9 cellular contexts compared by ENCODE assay signal in the genomic region with DNA sequence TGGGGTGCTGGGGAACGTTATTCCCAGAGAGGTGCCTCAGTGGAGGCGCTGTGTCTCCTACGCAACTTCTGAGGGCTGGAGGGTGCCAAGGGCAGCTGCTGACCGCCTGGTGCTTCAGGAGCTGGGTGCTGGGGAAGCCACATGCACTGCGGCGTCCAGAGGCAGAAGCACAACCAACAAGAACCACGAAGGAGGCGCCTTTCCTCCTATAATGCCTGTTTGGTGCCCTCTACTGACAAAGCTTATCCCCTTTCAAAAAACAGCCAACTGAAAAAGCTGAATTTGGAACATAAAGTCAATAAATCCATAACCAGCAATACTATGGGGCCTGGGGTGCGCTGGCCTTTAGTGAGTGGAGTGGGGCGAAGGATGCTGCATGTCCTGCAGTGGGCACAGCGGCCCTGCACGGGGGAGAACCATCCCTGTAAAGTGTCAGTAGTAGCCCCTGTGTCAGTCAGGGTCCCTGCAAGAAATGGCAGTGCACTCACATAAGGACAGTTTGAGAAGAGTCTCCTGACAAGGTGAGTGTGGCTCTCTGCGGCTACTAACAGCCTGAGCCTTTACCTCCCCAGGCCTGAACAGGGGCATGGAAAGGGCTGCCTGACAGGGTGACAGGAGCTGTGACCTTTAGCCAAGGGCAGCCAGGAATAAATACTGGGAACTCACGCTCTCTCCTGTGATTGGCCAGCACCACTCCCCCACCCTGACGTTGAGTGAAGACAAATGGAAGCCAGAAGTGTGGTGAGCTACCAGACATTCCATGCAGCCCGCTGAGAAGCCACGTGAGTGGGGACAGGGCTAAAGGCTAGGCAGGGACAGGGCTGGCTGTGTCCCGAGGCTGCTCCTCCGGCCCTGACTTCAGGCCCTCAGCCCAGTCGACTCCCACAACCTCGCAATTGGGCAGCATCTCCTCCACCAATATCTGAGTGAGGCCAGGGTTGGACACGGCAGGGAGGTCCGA. TPM values are rescaled to one million over a fixed set of nuclear protein-coding genes. Genes with fewer than 3 reads are reported as not detected.
DNase-seq lines count a peak whose midpoint lies in the region; ATAC-seq and TF ChIP-seq lines count a peak whose summit lies in the region.
"Had no signal": no experiment of that assay in that cellular context is flagged by ENCODE, and none has a peak within 500 bp of the region (broad histone marks: within the 10 kb centered on the region; RNA-seq: fewer than 3 reads in every experiment).

No MANE protein-coding gene starts in this region.

- H3K4me3 ChIP-seq in RWPE2 (ENCODE audit: severe bottlenecking) (no peak overlapping the region), fibroblast of pulmonary artery (replicated peaks; ENCODE audit: low read depth, low read length) (no peak overlapping the region)

- no peaks in the 10 kb centered on the region for H3K9me3 ChIP-seq in RWPE2 (ENCODE audit: severe bottlenecking)

- intact Hi-C loops in activated CD4-positive, alpha-beta memory T cell treated with anti-CD3 and anti-CD28 coated beads for 36 hours (cut with micrococcal nuclease): no loop called here
- intact Hi-C loops in natural killer cell (cut with micrococcal nuclease): no loop called here

- no peak overlapping the region for H3K27ac ChIP-seq in RWPE2 (ENCODE audit: poor library complexity, severe bottlenecking)

- no peaks in the 10 kb centered on the region for H3K4me1 ChIP-seq in RWPE2 (ENCODE audit: insufficient read depth, poor library complexity, severe bottlenecking)

- POLR2A ChIA-PET in activated CD4-positive, alpha-beta memory T cell treated with anti-CD3 and anti-CD28 coated beads, Interleukin-2, amount 10 ng/mL, durations not matched to agents 7 days and 5 days (lab: Charles Lee): interaction anchor here (0.9 to 1.9 kb wide), 2 partner anchors 104 to 110 kb away, joined by 3 to 7 read pairs; no protein-coding TSS in a partner anchor
- POLR2A ChIA-PET in activated CD4-positive, alpha-beta memory T cell treated with anti-CD3 and anti-CD28 coated beads for 36 hours (lab: Charles Lee): interaction anchor here (0.6 kb wide), 1 partner anchor 215 kb away, joined by 3 read pairs; no protein-coding TSS in a partner anchor

- H3K27ac Mint-ChIP-seq in activated CD4-positive, alpha-beta memory T cell treated with anti-CD3 and anti-CD28 coated beads, Interleukin-2, amount 10 ng/mL, durations not matched to agents 7 days and 5 days: no peak overlapping the region
- no peak overlapping the region for H3K27ac Mint-ChIP-seq in activated CD4-positive, alpha-beta memory T cell treated with anti-CD3 and anti-CD28 coated beads for 36 hours
- H3K27ac Mint-ChIP-seq in natural killer cell: peak overlapping the region in 1 of 2 donors; percentile 29

- H3K27me3 ChIP-seq in RWPE2 (ENCODE audit: insufficient read depth, poor library complexity, severe bottlenecking): no peaks in the 10 kb centered on the region

- no peaks in the 10 kb centered on the region for H3K27me3 Mint-ChIP-seq in activated CD4-positive, alpha-beta memory T cell treated with anti-CD3 and anti-CD28 coated beads, Interleukin-2, amount 10 ng/mL, durations not matched to agents 7 days and 5 days
- H3K27me3 Mint-ChIP-seq in activated CD4-positive, alpha-beta memory T cell treated with anti-CD3 and anti-CD28 coated beads for 36 hours: no peaks in the 10 kb centered on the region
- H3K27me3 Mint-ChIP-seq in natural killer cell (ENCODE audit: low read depth in 2 of 2): no peaks in the 10 kb centered on the region

- CTCF ChIA-PET in activated CD4-positive, alpha-beta memory T cell treated with anti-CD3 and anti-CD28 coated beads, Interleukin-2, amount 10 ng/mL, durations not matched to agents 7 days and 5 days (lab: Charles Lee): interaction anchor here (0.7 to 1.7 kb wide), 7 partner anchors 8 to 124 kb away, joined by 3 to 6 read pairs (median 3); a partner anchor contains a TSS
- CTCF ChIA-PET in activated CD4-positive, alpha-beta memory T cell treated with anti-CD3 and anti-CD28 coated beads for 36 hours (lab: Charles Lee): interaction anchor here (1.0 to 1.9 kb wide), 3 partner anchors 8 to 95 kb away, joined by 3 to 6 read pairs (median 3); a partner anchor contains a TSS

- no peak overlapping the region for H3K4me3 Mint-ChIP-seq in activated CD4-positive, alpha-beta memory T cell treated with anti-CD3 and anti-CD28 coated beads, Interleukin-2, amount 10 ng/mL, durations not matched to agents 7 days and 5 days
- H3K4me3 Mint-ChIP-seq in activated CD4-positive, alpha-beta memory T cell treated with anti-CD3 and anti-CD28 coated beads for 36 hours: no peak overlapping the region
- no peak overlapping the region for H3K4me3 Mint-ChIP-seq in natural killer cell

- H3K36me3 ChIP-seq in RWPE2 (ENCODE audit: low read depth): peaks cover 23% of the 10 kb centered on the region

- TF ChIP-seq CTCF in RWPE2 (IDR thresholded peaks at IDR 0.05; ENCODE audit: poor library complexity, severe bottlenecking): peak; percentile 57
- peak; percentile 40 for TF ChIP-seq CTCF in fibroblast of pulmonary artery (IDR thresholded peaks at IDR 0.05; ENCODE audit: low read length, missing control alignments)
- no peak for TF ChIP-seq CTCF in GM20000 (IDR thresholded peaks at IDR 0.05; ENCODE audit: extremely low read depth, missing control alignments)
- no peak for TF ChIP-seq CTCF in natural killer cell (IDR thresholded peaks at IDR 0.05)

- peaks cover 40% of the 10 kb centered on the region for H3K36me3 Mint-ChIP-seq in activated CD4-positive, alpha-beta memory T cell treated with anti-CD3 and anti-CD28 coated beads, Interleukin-2, amount 10 ng/mL, durations not matched to agents 7 days and 5 days (ENCODE audit: low read depth)
- peaks cover 20% of the 10 kb centered on the region for H3K36me3 Mint-ChIP-seq in activated CD4-positive, alpha-beta memory T cell treated with anti-CD3 and anti-CD28 coated beads for 36 hours
- H3K36me3 Mint-ChIP-seq in natural killer cell: no peaks in the 10 kb centered on the region

- peak; percentile 33 for DNase-seq in activated CD4-positive, alpha-beta memory T cell treated with anti-CD3 and anti-CD28 coated beads, Interleukin-2, amount 10 ng/mL, durations not matched to agents 7 days and 5 days
- DNase-seq in activated CD4-positive, alpha-beta memory T cell treated with anti-CD3 and anti-CD28 coated beads for 36 hours: no peak
- DNase-seq in RWPE2 (ENCODE audit: low spot score) (no peak), fibroblast of pulmonary artery (ENCODE audit: low read depth) (peak; percentile 52), superior temporal gyrus (ENCODE audit: extremely low spot score) (peak; percentile 31), GM20000 (ENCODE audit: low spot score) (no peak), natural killer cell (no peak)
- no peak for DNase-seq in stimulated activated naive CD8-positive, alpha-beta T cell treated with anti-CD3 and anti-CD28 coated beads, Interleukin-15, Interleukin-2, amounts not matched to agents 100 U/mL and 50 U/mL, for 24 hours
- DNase-seq: NCI-H524 treated with DMSO at 0.1 percent for 48 hours had no signal

- no peak for ATAC-seq in RWPE2 (ENCODE audit: low read depth)
- no peak for ATAC-seq in stimulated activated naive CD8-positive, alpha-beta T cell treated with anti-CD3 and anti-CD28 coated beads, Interleukin-15, Interleukin-2, amounts not matched to agents 100 U/mL and 50 U/mL, for 24 hours
- ATAC-seq in natural killer cell: no peak

- peaks cover 37% of the 10 kb centered on the region for H3K4me1 Mint-ChIP-seq in activated CD4-positive, alpha-beta memory T cell treated with anti-CD3 and anti-CD28 coated beads, Interleukin-2, amount 10 ng/mL, durations not matched to agents 7 days and 5 days
- H3K4me1 Mint-ChIP-seq in activated CD4-positive, alpha-beta memory T cell treated with anti-CD3 and anti-CD28 coated beads for 36 hours (ENCODE audit: low read depth): peaks cover 22% of the 10 kb centered on the region
- H3K4me1 Mint-ChIP-seq in natural killer cell: peaks cover 9 to 25% of the 10 kb centered on the region in 2 donors

- H3K9me3 Mint-ChIP-seq in activated CD4-positive, alpha-beta memory T cell treated with anti-CD3 and anti-CD28 coated beads, Interleukin-2, amount 10 ng/mL, durations not matched to agents 7 days and 5 days: no peaks in the 10 kb centered on the region
- no peaks in the 10 kb centered on the region for H3K9me3 Mint-ChIP-seq in activated CD4-positive, alpha-beta memory T cell treated with anti-CD3 and anti-CD28 coated beads for 36 hours
- H3K9me3 Mint-ChIP-seq in natural killer cell: no peaks in the 10 kb centered on the region

RNA-seq across cellular contexts. Expression of a gene that starts 4.5 kb away (rescaled TPM):
- 1 to 10 TPM; 4.3 to 5.4 TPM for total RNA-seq in activated CD4-positive, alpha-beta memory T cell treated with anti-CD3 and anti-CD28 coated beads, Interleukin-2, amount 10 ng/mL, durations not matched to agents 7 days and 5 days
- total RNA-seq in activated CD4-positive, alpha-beta memory T cell treated with anti-CD3 and anti-CD28 coated beads for 36 hours: under 1 TPM; 0.55 to 0.68 TPM
- 1 to 10 TPM; 1.5 to 2.5 (median 2.1) TPM for total RNA-seq in natural killer cell

RNA-seq across cellular contexts. Expression of a gene that starts 8.0 kb away (rescaled TPM):
- 10 to 100 TPM; 36.0 to 38.4 TPM for total RNA-seq in activated CD4-positive, alpha-beta memory T cell treated with anti-CD3 and anti-CD28 coated beads, Interleukin-2, amount 10 ng/mL, durations not matched to agents 7 days and 5 days
- 10 to 100 TPM; 47.5 to 47.8 TPM for total RNA-seq in activated CD4-positive, alpha-beta memory T cell treated with anti-CD3 and anti-CD28 coated beads for 36 hours
- total RNA-seq in natural killer cell: 10 to 100 TPM; 25.4 to 32.5 (median 29.5) TPM

RNA-seq across cellular contexts. Expression of a gene that starts 11.2 kb away (rescaled TPM):
- not detected for total RNA-seq in activated CD4-positive, alpha-beta memory T cell treated with anti-CD3 and anti-CD28 coated beads, Interleukin-2, amount 10 ng/mL, durations not matched to agents 7 days and 5 days
- not detected for total RNA-seq in activated CD4-positive, alpha-beta memory T cell treated with anti-CD3 and anti-CD28 coated beads for 36 hours
- total RNA-seq in natural killer cell: not detected

RNA-seq across cellular contexts. Expression of a gene that starts 34.1 kb away (rescaled TPM):
- total RNA-seq in activated CD4-positive, alpha-beta memory T cell treated with anti-CD3 and anti-CD28 coated beads, Interleukin-2, amount 10 ng/mL, durations not matched to agents 7 days and 5 days: 10 to 100 TPM; 17.9 to 27.1 TPM
- 10 to 100 TPM; 17.4 to 23.2 TPM for total RNA-seq in activated CD4-positive, alpha-beta memory T cell treated with anti-CD3 and anti-CD28 coated beads for 36 hours
- total RNA-seq in natural killer cell: 10 to 100 TPM; 26.5 to 29.0 (median 28.3) TPM

RNA-seq across cellular contexts. Expression of a gene that starts 34.5 kb away (rescaled TPM):
- total RNA-seq in activated CD4-positive, alpha-beta memory T cell treated with anti-CD3 and anti-CD28 coated beads, Interleukin-2, amount 10 ng/mL, durations not matched to agents 7 days and 5 days: 10 to 100 TPM; 18.8 to 25.2 TPM
- 10 to 100 TPM; 43.0 to 45.5 TPM for total RNA-seq in activated CD4-positive, alpha-beta memory T cell treated with anti-CD3 and anti-CD28 coated beads for 36 hours
- total RNA-seq in natural killer cell: 10 to 100 TPM in 1 of 3 donors, 1 to 10 TPM in 2; 9.0 to 11.6 (median 9.5) TPM

Comparison
In these comparisons a context has a peak if more than half of its experiments do, and no peak if none do; other contexts are left out.
1. DNase-seq: peak in activated CD4-positive, alpha-beta memory T cell treated with anti-CD3 and anti-CD28 coated beads, Interleukin-2, amount 10 ng/mL, durations not matched to agents 7 days and 5 days (single experiment), fibroblast of pulmonary artery (single experiment) and superior temporal gyrus (single experiment); none in activated CD4-positive, alpha-beta memory T cell treated with anti-CD3 and anti-CD28 coated beads for 36 hours (single experiment), RWPE2 (single experiment), GM20000 (single experiment), stimulated activated naive CD8-positive, alpha-beta T cell treated with anti-CD3 and anti-CD28 coated beads, Interleukin-15, Interleukin-2, amounts not matched to agents 100 U/mL and 50 U/mL, for 24 hours (single experiment) and natural killer cell (single experiment).
2. CTCF ChIP-seq: peak in RWPE2 (single experiment) and fibroblast of pulmonary artery (single experiment); none in GM20000 (single experiment) and natural killer cell (single experiment).